In the genomic region with DNA sequence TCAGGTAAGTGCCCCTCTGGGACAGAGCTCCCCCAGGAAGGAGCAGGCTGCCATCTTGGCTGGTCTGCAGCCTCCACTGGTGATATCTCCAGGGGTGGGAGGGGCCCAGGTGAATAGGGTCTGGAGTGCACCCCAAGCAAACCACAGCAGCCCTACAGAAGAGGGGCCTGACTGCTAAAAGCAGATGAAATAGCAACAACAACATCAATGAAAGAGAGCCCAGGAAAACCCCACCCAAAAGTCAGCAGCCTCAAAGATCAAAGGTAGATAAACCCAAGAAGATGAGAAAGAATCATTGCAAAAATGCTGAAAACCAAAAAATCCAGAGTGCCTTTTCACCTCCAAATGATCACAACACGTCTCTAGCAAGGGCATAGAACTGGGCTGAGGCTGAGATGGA, we compare ENCODE assay signal across 27 cellular contexts.
"Had no signal": no experiment of that assay in that cellular context is flagged by ENCODE, and none has a peak within 500 bp of the region (broad histone marks: within the 10 kb centered on the region; RNA-seq: fewer than 3 reads in every experiment).

No MANE protein-coding gene starts in this region.

- H3K4me1 ChIP-seq: esophagus squamous epithelium, heart right ventricle, left lung, prostate gland, right atrium auricular region, suprapubic skin, vagina had no signal

- H3K27ac Mint-ChIP-seq: effector memory CD8-positive, alpha-beta T cell; mesothelial cell of epicardium; naive B cell; nephron progenitor cell; stimulated activated naive CD8-positive, alpha-beta T cell treated with anti-CD3 and anti-CD28 coated beads, Interleukin-15, amount 100 ng/mL, for 72 hours had no signal

- H3K4me2 ChIP-seq: smooth muscle cell had no signal

- H3K9me3 Mint-ChIP-seq: effector memory CD8-positive, alpha-beta T cell had no signal

- DNase-seq: effector memory CD8-positive, alpha-beta T cell; erythroblast; esophagus squamous epithelium; foreskin melanocyte; glutamatergic neuron; heart right ventricle; hippocampal formation; left cardiac atrium; left lung; mesenchymal stem cell; mucosa of descending colon; naive B cell; nephron progenitor cell; nucleus accumbens; stimulated activated CD4-positive, alpha-beta T cell treated with anti-CD3 and anti-CD28 coated beads, Interleukin-12 subunit alpha, Interleukin-12 subunit beta, amount 100 ng/mL, for 4 hours; stimulated activated CD4-positive, alpha-beta T cell treated with anti-CD3 and anti-CD28 coated beads, Interleukin-1b, Interleukin-23, amount 100 ng/mL, for 48 hours; stimulated activated CD4-positive, alpha-beta T cell treated with anti-CD3 and anti-CD28 coated beads, Interleukin-4, amount 100 ng/mL, for 1 hour; stimulated activated CD8-positive, alpha-beta memory T cell treated with anti-CD3 and anti-CD28 coated beads, Interleukin-4, amount 100 ng/mL, for 48 hours; stimulated activated naive CD8-positive, alpha-beta T cell treated with anti-CD3 and anti-CD28 coated beads, Interleukin-15, amount 100 ng/mL, for 72 hours; trophoblast cell had no signal

- H3K4me1 Mint-ChIP-seq: mesothelial cell of epicardium, naive B cell, nephron progenitor cell had no signal

- H3K9me3 ChIP-seq: esophagus squamous epithelium, left lung, mucosa of descending colon, prostate gland, suprapubic skin, vagina had no signal

- ATAC-seq: effector memory CD8-positive, alpha-beta T cell; heart right ventricle; left cardiac atrium; left lung; mucosa of descending colon; sciatic nerve; stimulated activated naive CD8-positive, alpha-beta T cell treated with anti-CD3 and anti-CD28 coated beads, Interleukin-15, amount 100 ng/mL, for 72 hours had no signal

- H3K36me3 Mint-ChIP-seq: mesothelial cell of epicardium, naive B cell had no signal

- H3K27ac ChIP-seq: esophagus squamous epithelium, heart right ventricle, left lung, prostate gland, right atrium auricular region, suprapubic skin, vagina had no signal

- H3K27me3 ChIP-seq: esophagus squamous epithelium, left lung, right atrium auricular region, suprapubic skin, vagina had no signal

- H3K27me3 Mint-ChIP-seq: stimulated activated naive CD8-positive, alpha-beta T cell treated with anti-CD3 and anti-CD28 coated beads, Interleukin-15, amount 100 ng/mL, for 72 hours had no signal

- H3K4me3 Mint-ChIP-seq: effector memory CD8-positive, alpha-beta T cell; mesothelial cell of epicardium; nephron progenitor cell; stimulated activated naive CD8-positive, alpha-beta T cell treated with anti-CD3 and anti-CD28 coated beads, Interleukin-15, amount 100 ng/mL, for 72 hours had no signal
